ENCODE assay signal across 8 cellular contexts in genomic region chr1:21334214-21335087, GRCh38. TPM values are rescaled to one million over a fixed set of nuclear protein-coding genes. Genes with fewer than 3 reads are reported as not detected.
A peak's percentile ranks its signal among the peaks of the same experiment; 100 is the strongest.
DNase-seq lines count a peak whose midpoint lies in the region; ATAC-seq and TF ChIP-seq lines count a peak whose summit lies in the region.

No MANE protein-coding gene starts in this region.

- no peaks in the 10 kb centered on the region for H3K27me3 Mint-ChIP-seq in activated T-helper 17 cell treated with anti-CD3 and anti-CD28 coated beads, Interleukin-2, amount 50 U/mL, for 72 hours
- no peaks in the 10 kb centered on the region for H3K27me3 Mint-ChIP-seq in osteocyte (ENCODE audit: unreplicated experiment)

- DNase-seq in AG04449 (ENCODE audit: low read depth, low spot score) (peak; percentile 65), Peyer's patch (peak; percentile 68 to 94 (median 93)), fibroblast of villous mesenchyme (ENCODE audit: low read depth) (peak; percentile 92), osteocyte (ENCODE audit: extremely low spot score, unreplicated experiment) (peak; percentile 91)

- H3K4me3 ChIP-seq in AG04449 (ENCODE audit: low read depth, low read length) (peak overlapping the region; percentile 50), Peyer's patch (peak overlapping the region in 3 of 4 donors; percentile 24 to 38 (median 34)), fibroblast of villous mesenchyme (ENCODE audit: low read depth, low read length) (peak overlapping the region; percentile 45), thymus (ENCODE audit: low read length) (peak overlapping the region; percentile 47)

- no peak for TF ChIP-seq POLR2A in Peyer's patch (IDR thresholded peaks at IDR 0.05)

- H3K36me3 Mint-ChIP-seq in activated T-helper 17 cell treated with anti-CD3 and anti-CD28 coated beads, Interleukin-2, amount 50 U/mL, for 72 hours (ENCODE audit: low read depth), result peaks cover 77% of the 10 kb centered on the region
- peaks cover 6% of the 10 kb centered on the region for H3K36me3 Mint-ChIP-seq in osteocyte (ENCODE audit: unreplicated experiment)

- CTCF ChIA-PET in AG04449 (lab: Yijun Ruan, JAX), result interaction anchor here (0.6 to 9.4 kb wide), 32 partner anchors 9 to 105 kb away, joined by 3 to 163 read pairs (median 5); no protein-coding TSS in a partner anchor

- ATAC-seq in GM18858 (IDR thresholded peaks at IDR 0.05; ENCODE audit: unreplicated experiment), result peak; percentile 65
- peak; percentile 45 for ATAC-seq in HG03103 (IDR thresholded peaks at IDR 0.05; ENCODE audit: low read depth, unreplicated experiment)
- peak; percentile 90 for ATAC-seq in activated T-helper 17 cell treated with anti-CD3 and anti-CD28 coated beads, Interleukin-2, amount 50 U/mL, for 72 hours (replicated peaks)

- H3K27ac ChIP-seq in Peyer's patch (peak overlapping the region; percentile 74 to 86 (median 80)), thymus (ENCODE audit: low read depth) (peak overlapping the region; percentile 82)

- H3K27me3 ChIP-seq in Peyer's patch (no peaks in the 10 kb centered on the region), thymus (ENCODE audit: control insufficient read depth, insufficient read depth) (no peaks in the 10 kb centered on the region)

- WGBS in thymus, result 5% methylated on average over 20 of the region's 20 CpGs

- peaks cover 47% of the 10 kb centered on the region for H3K4me1 Mint-ChIP-seq in activated T-helper 17 cell treated with anti-CD3 and anti-CD28 coated beads, Interleukin-2, amount 50 U/mL, for 72 hours
- peaks cover 84% of the 10 kb centered on the region for H3K4me1 Mint-ChIP-seq in osteocyte (ENCODE audit: unreplicated experiment)

- H3K9me3 ChIP-seq in Peyer's patch (no peaks in the 10 kb centered on the region), thymus (ENCODE audit: control insufficient read depth) (no peaks in the 10 kb centered on the region)

- H3K9me3 Mint-ChIP-seq in activated T-helper 17 cell treated with anti-CD3 and anti-CD28 coated beads, Interleukin-2, amount 50 U/mL, for 72 hours, result no peaks in the 10 kb centered on the region
- H3K9me3 Mint-ChIP-seq in osteocyte (ENCODE audit: unreplicated experiment), result no peaks in the 10 kb centered on the region

- POLR2A ChIA-PET in AG04449 (lab: Yijun Ruan, JAX), result interaction anchor here (0.9 to 1.4 kb wide), 3 partner anchors 10 to 73 kb away, joined by 4 to 10 read pairs (median 4); no protein-coding TSS in a partner anchor

- H3K4me3 Mint-ChIP-seq in activated T-helper 17 cell treated with anti-CD3 and anti-CD28 coated beads, Interleukin-2, amount 50 U/mL, for 72 hours, result peak overlapping the region; percentile 95
- peak overlapping the region; percentile 70 for H3K4me3 Mint-ChIP-seq in osteocyte (ENCODE audit: unreplicated experiment)

- H3K36me3 ChIP-seq in Peyer's patch (no peaks in the 10 kb centered on the region), thymus (ENCODE audit: control insufficient read depth, insufficient read depth) (no peaks in the 10 kb centered on the region)

- TF ChIP-seq CTCF in AG04449 (IDR thresholded peaks at IDR 0.05; ENCODE audit: insufficient read depth, low read length, missing control alignments), result peak; percentile 93
- peak; percentile 30 to 71 (median 64) for TF ChIP-seq CTCF in Peyer's patch (IDR thresholded peaks at IDR 0.05)
- peak; percentile 94 for TF ChIP-seq CTCF in fibroblast of villous mesenchyme (IDR thresholded peaks at IDR 0.05; ENCODE audit: insufficient read depth, low read depth, low read length)
- peak; percentile 83 for TF ChIP-seq CTCF in osteocyte (IDR thresholded peaks at IDR 0.05)

- peaks cover 7 to 96% (median 50%) of the 10 kb centered on the region in 4 donors for H3K4me1 ChIP-seq in Peyer's patch
- H3K4me1 ChIP-seq in thymus (ENCODE audit: control insufficient read depth, insufficient read depth, low read length), result peaks cover 24% of the 10 kb centered on the region

- H3K27ac Mint-ChIP-seq in activated T-helper 17 cell treated with anti-CD3 and anti-CD28 coated beads, Interleukin-2, amount 50 U/mL, for 72 hours, result peak overlapping the region; percentile 97
- peak overlapping the region; percentile 97 for H3K27ac Mint-ChIP-seq in osteocyte (ENCODE audit: unreplicated experiment)

RNA-seq across cellular contexts. Expression of gene ECE1, which starts 44.2 kb away (rescaled TPM):
- total RNA-seq in Peyer's patch (100 to 1,000 TPM; 105 to 122 (median 112) TPM), fibroblast of villous mesenchyme (127 and 141 TPM in 2 replicates), osteocyte (217 and 236 TPM in 2 replicates)
- total RNA-seq in activated T-helper 17 cell treated with anti-CD3 and anti-CD28 coated beads, Interleukin-2, amount 50 U/mL, for 72 hours, result 100 to 1,000 TPM in 1 of 2 donors, 10 to 100 TPM in 1; 75.4 to 219 TPM
- 34.2 TPM for polyA plus RNA-seq in thymus

Comparison
In these comparisons a context has a peak if more than half of its experiments do, and no peak if none do; other contexts are left out.
1. Peak in every context shown above with its lines: DNase-seq, ATAC-seq, H3K4me3 ChIP-seq and H3K27ac ChIP-seq.